18 cellular contexts compared by ENCODE assay signal in the genomic region with DNA sequence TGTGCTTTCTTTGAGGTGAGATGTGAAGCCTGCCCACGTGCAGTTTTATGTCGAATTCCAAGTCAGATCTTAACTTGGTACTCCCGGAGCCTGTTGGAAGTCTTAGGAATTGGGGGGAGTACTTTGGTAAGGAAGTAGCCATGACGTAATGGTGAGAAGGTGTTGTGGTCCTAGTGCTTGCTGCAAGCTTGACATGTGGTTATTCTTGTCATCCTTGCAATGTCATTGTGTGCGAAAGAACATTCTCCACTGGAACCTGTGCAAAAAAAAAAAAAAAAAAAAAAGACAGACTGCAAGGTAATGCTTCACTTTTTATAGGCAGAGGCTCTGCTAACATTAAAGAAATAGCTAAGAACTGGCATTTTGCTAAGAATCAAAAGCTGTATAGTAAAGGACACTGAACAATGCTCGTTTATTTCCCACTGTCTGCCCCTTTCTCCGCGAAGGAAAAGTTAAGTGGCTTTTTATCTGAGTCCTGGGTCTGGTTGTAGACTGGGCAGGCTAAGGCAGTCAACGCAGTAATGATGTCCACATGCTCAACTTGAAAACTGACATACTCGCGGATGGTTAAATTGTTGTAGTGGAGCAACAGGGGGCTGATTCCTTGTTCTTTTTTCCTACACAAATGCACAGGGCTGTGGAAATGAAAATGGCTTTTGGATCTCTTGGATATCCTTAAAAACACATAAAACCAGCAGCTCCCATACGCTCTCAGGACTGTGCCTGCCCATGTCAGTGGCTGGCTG. TPM values are rescaled to one million over a fixed set of nuclear protein-coding genes. Genes with fewer than 3 reads are reported as not detected.
DNase-seq lines count a peak whose midpoint lies in the region; ATAC-seq and TF ChIP-seq lines count a peak whose summit lies in the region.
"Had no signal": no experiment of that assay in that cellular context is flagged by ENCODE, and none has a peak within 500 bp of the region (broad histone marks: within the 10 kb centered on the region; RNA-seq: fewer than 3 reads in every experiment).

No MANE protein-coding gene starts in this region.

- POLR2A ChIA-PET in OCI-LY7 (lab: Charles Lee): interaction anchor here (0.5 to 0.7 kb wide), 2 partner anchors 12 to 389 kb away, joined by 3 read pairs; no protein-coding TSS in a partner anchor

- DNase-seq in OCI-LY7 (ENCODE audit: low spot score) (no peak), glutamatergic neuron (no peak), neural crest cell (ENCODE audit: low read depth, low spot score) (no peak), hepatic stellate cell (ENCODE audit: low spot score) (no peak)
- DNase-seq: activated B cell treated with CpG ODN at 0.5 μM for 24 hours; activated effector memory CD4-positive, alpha-beta T cell treated with anti-CD3 and anti-CD28 coated beads, Interleukin-2, amount 50 U/mL, for 16 hours; NCI-H1417 treated with DMSO at 0.1 percent for 48 hours; NCI-H510A; Peyer's patch; upper lobe of right lung had no signal

- no peak overlapping the region for H3K4me3 ChIP-seq in OCI-LY7 (ENCODE audit: low read depth, low read length, poor library complexity, severe bottlenecking)
- H3K4me3 ChIP-seq: ascending aorta, lung had no signal

- H3K9me3 Mint-ChIP-seq in glutamatergic neuron (ENCODE audit: unreplicated experiment): peaks cover 5% of the 10 kb centered on the region
- no peaks in the 10 kb centered on the region for H3K9me3 Mint-ChIP-seq in neural crest cell
- H3K9me3 Mint-ChIP-seq: activated B cell treated with CpG ODN at 0.5 μM for 24 hours; stimulated activated memory B cell treated with anti-CD40 and anti-IgM and Interleukin-4, amounts not matched to agents 10 μg/mL and 1 μg/mL and 100 μg/mL, for 72 hours had no signal

- H3K9me3 ChIP-seq in OCI-LY7 (ENCODE audit: low read length): no peaks in the 10 kb centered on the region
- H3K9me3 ChIP-seq: ascending aorta, Peyer's patch, upper lobe of right lung had no signal

- H4K20me1 ChIP-seq in OCI-LY7 (ENCODE audit: insufficient read depth, low read length): no peaks in the 10 kb centered on the region

- H3K9me2 ChIP-seq in OCI-LY7 (ENCODE audit: insufficient read depth, low read length): no peaks in the 10 kb centered on the region

- no peak overlapping the region for H3K27ac ChIP-seq in OCI-LY7 (ENCODE audit: low read depth, low read length, poor library complexity, severe bottlenecking)
- H3K27ac ChIP-seq: ascending aorta, KMS-11, Peyer's patch, upper lobe of right lung had no signal

- H3K36me3 ChIP-seq in OCI-LY7 (ENCODE audit: insufficient read depth, low read length): no peaks in the 10 kb centered on the region
- H3K36me3 ChIP-seq: ascending aorta, Peyer's patch, upper lobe of right lung had no signal

- H3K4me1 Mint-ChIP-seq in glutamatergic neuron (ENCODE audit: low read depth, unreplicated experiment) (peaks cover 33% of the 10 kb centered on the region), neural crest cell (peaks cover 70% of the 10 kb centered on the region)

- no peaks in the 10 kb centered on the region for H3K79me2 ChIP-seq in OCI-LY7 (ENCODE audit: insufficient read depth, low read depth, low read length)

- intact Hi-C loops in OCI-LY7 (cut with micrococcal nuclease; ENCODE audit: unreplicated experiment): no loop called here

- H3K36me3 Mint-ChIP-seq in glutamatergic neuron (ENCODE audit: unreplicated experiment): no peaks in the 10 kb centered on the region
- H3K36me3 Mint-ChIP-seq in neural crest cell (ENCODE audit: low read depth): no peaks in the 10 kb centered on the region
- H3K36me3 Mint-ChIP-seq: stimulated activated memory B cell treated with anti-CD40 and anti-IgM and Interleukin-4, amounts not matched to agents 10 μg/mL and 1 μg/mL and 100 μg/mL, for 72 hours had no signal

- H3K27me3 Mint-ChIP-seq in glutamatergic neuron (ENCODE audit: unreplicated experiment) (peaks cover 3% of the 10 kb centered on the region), neural crest cell (ENCODE audit: low read depth) (no peaks in the 10 kb centered on the region)

- H3K27ac Mint-ChIP-seq in glutamatergic neuron (ENCODE audit: unreplicated experiment) (no peak overlapping the region), neural crest cell (ENCODE audit: unreplicated experiment) (no peak overlapping the region)
- H3K27ac Mint-ChIP-seq: activated B cell treated with CpG ODN at 0.5 μM for 24 hours; stimulated activated memory B cell treated with anti-CD40 and anti-IgM and Interleukin-4, amounts not matched to agents 10 μg/mL and 1 μg/mL and 100 μg/mL, for 72 hours had no signal

- 0 out of 2 replicates have a peak overlapping the region, but pooled peaks have one; percentile 22 for H3K4me2 ChIP-seq in OCI-LY7 (ENCODE audit: low read length)
- H3K4me2 ChIP-seq: KMS-11 had no signal

- TF ChIP-seq CTCF in OCI-LY7 (conservative IDR thresholded peaks at IDR 0.05; ENCODE audit: low read length) (no peak), glutamatergic neuron (IDR thresholded peaks at IDR 0.05; ENCODE audit: partially characterized antibody, unreplicated experiment) (no peak), neural crest cell (conservative IDR thresholded peaks at IDR 0.05) (no peak)

- peak overlapping the region; percentile 88 for H3K4me3 Mint-ChIP-seq in glutamatergic neuron (ENCODE audit: unreplicated experiment)
- H3K4me3 Mint-ChIP-seq in neural crest cell: peak overlapping the region; percentile 91

- CTCF ChIA-PET in OCI-LY7 (lab: Charles Lee; ENCODE audit: unreplicated experiment): no interaction called here

- peaks cover 12% of the 10 kb centered on the region for H3K4me1 ChIP-seq in OCI-LY7 (ENCODE audit: insufficient read depth, low read length, poor library complexity, severe bottlenecking)

- no TSS peak for BruUV-seq in OCI-LY7 (replicated peaks; lab: Mats Ljungman, UMichigan)

- H2AFZ ChIP-seq in OCI-LY7 (ENCODE audit: low read length): no peak overlapping the region

- peak; percentile 5 for ATAC-seq in GM19023 (IDR thresholded peaks at IDR 0.05; ENCODE audit: unreplicated experiment)
- no peak for ATAC-seq in HG02571 (IDR thresholded peaks at IDR 0.05; ENCODE audit: unreplicated experiment)
- ATAC-seq in GM19351 (IDR thresholded peaks at IDR 0.05; ENCODE audit: unreplicated experiment): no peak
- ATAC-seq: HCT116, upper lobe of right lung had no signal

RNA-seq across cellular contexts. Expression of a gene that starts 2.1 kb away (rescaled TPM):
- 2.4 and 3.7 TPM in 2 replicates for total RNA-seq in OCI-LY7 (2014; rRNA removed; shearing (Covaris generic))
- total RNA-seq in OCI-LY7 (2022) (0.40 and 0.72 TPM in 2 replicates), glutamatergic neuron (ENCODE audit: unreplicated experiment) (7.9 TPM), neural crest cell (10.7 and 11.6 TPM in 2 replicates)
